8 cellular contexts compared by ENCODE assay signal in the genomic region with DNA sequence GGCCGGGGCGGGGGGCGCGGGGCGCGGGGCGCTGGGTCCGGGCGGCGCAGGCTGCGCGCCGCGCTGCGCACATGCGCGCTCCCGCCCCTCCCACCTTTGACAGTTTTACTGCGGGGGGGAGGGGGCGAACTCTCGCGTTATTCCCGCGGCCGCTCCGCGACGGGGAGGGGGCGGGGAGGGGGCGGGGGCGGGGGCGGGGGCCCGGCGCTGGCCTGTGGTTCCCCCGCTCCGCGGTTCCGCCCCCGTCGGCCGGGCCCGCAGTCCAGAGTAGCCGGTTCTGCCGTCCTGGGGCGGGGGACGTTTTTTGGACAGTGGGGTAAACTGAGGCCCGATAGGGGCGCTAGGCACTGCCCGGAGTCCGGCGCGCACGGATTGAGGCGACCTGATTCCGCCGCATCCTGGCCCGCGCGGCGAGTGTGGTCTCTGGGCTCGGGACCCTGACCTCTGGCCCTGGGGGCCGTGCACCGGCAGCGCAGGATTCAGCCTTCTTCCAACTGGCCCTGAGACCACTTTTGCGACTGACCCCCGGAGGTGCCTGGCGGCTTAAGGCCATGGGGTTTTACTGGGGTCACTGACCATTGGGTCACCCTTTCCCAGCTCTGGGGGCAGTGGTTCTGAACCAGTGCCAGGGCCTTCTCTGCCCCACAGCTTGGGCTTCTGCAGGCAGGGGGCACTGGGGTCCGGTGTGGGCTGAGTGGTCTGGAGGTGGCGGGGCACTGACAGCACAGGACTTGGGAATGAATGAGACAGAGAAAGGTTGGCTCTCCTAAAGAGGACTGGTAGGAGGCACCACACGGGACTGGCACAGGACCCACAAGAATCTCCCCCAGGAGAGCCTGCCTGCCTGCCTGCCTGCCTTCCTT. TPM values are rescaled to one million over a fixed set of nuclear protein-coding genes. Genes with fewer than 3 reads are reported as not detected.
DNase-seq lines count a peak whose midpoint lies in the region; ATAC-seq and TF ChIP-seq lines count a peak whose summit lies in the region.

A gene with protein sequence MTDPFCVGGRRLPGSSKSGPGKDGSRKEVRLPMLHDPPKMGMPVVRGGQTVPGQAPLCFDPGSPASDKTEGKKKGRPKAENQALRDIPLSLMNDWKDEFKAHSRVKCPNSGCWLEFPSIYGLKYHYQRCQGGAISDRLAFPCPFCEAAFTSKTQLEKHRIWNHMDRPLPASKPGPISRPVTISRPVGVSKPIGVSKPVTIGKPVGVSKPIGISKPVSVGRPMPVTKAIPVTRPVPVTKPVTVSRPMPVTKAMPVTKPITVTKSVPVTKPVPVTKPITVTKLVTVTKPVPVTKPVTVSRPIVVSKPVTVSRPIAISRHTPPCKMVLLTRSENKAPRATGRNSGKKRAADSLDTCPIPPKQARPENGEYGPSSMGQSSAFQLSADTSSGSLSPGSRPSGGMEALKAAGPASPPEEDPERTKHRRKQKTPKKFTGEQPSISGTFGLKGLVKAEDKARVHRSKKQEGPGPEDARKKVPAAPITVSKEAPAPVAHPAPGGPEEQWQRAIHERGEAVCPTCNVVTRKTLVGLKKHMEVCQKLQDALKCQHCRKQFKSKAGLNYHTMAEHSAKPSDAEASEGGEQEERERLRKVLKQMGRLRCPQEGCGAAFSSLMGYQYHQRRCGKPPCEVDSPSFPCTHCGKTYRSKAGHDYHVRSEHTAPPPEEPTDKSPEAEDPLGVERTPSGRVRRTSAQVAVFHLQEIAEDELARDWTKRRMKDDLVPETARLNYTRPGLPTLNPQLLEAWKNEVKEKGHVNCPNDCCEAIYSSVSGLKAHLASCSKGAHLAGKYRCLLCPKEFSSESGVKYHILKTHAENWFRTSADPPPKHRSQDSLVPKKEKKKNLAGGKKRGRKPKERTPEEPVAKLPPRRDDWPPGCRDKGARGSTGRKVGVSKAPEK (minus strand): TSS at position 80 of the 863 bp plus-strand sequence. CDS start 1,980 bp downstream, outside the sequence.

- H3K36me3 ChIP-seq in MG63, result peaks cover 29% of the 10 kb centered on the region
- H3K36me3 ChIP-seq in WERI-Rb-1, result peaks cover 5% of the 10 kb centered on the region

- H3K4me3 Mint-ChIP-seq in dendritic cell treated with granulocyte-macrophage colony-stimulating factor and Interleukin-4, amounts not matched to agents 40 ng/mL and 50 ng/mL, for 4 days, result peak within 1 kb of the TSS; percentile 79

- H3K27me3 Mint-ChIP-seq in dendritic cell treated with granulocyte-macrophage colony-stimulating factor and Interleukin-4, amounts not matched to agents 40 ng/mL and 50 ng/mL, for 4 days, result peaks cover 33% of the 10 kb centered on the region

- intact Hi-C loops in dendritic cell treated with granulocyte-macrophage colony-stimulating factor and Interleukin-4, amounts not matched to agents 40 ng/mL and 50 ng/mL, for 4 days (cut with micrococcal nuclease), result loop anchor here (5.0 kb wide), 3 partner anchors 58 to 533 kb away; partner anchors contain the start of gene PTK6

- DNase-seq in GDM1 (lab: John Stamatoyannopoulos, UW), result peak; percentile 48
- peak; percentile 78 for DNase-seq in MG63
- DNase-seq in WERI-Rb-1, result peak; percentile 62
- peak; percentile 75 for DNase-seq in left lobe of liver (ENCODE audit: low spot score)
- peak; percentile 67 for DNase-seq in stimulated activated CD4-positive, alpha-beta T cell treated with anti-CD3 and anti-CD28 coated beads, Interleukin-4, amount 100 ng/mL, for 1 hour
- DNase-seq in NCI-H128 (lab: John Stamatoyannopoulos, UW; ENCODE audit: unreplicated experiment), result no peak

- ATAC-seq in left lobe of liver (peak; percentile 55), GM18870 (IDR thresholded peaks at IDR 0.05; ENCODE audit: unreplicated experiment) (no peak)

- no peaks in the 10 kb centered on the region for H3K9me3 ChIP-seq in MG63
- H3K9me3 ChIP-seq in WERI-Rb-1 (ENCODE audit: severe bottlenecking), result no peaks in the 10 kb centered on the region

- H3K27ac Mint-ChIP-seq in dendritic cell treated with granulocyte-macrophage colony-stimulating factor and Interleukin-4, amounts not matched to agents 40 ng/mL and 50 ng/mL, for 4 days, result peak within 1 kb of the TSS; percentile 71

- peaks cover 23% of the 10 kb centered on the region for H3K4me1 Mint-ChIP-seq in dendritic cell treated with granulocyte-macrophage colony-stimulating factor and Interleukin-4, amounts not matched to agents 40 ng/mL and 50 ng/mL, for 4 days (ENCODE audit: low read depth)

- no peak for TF ChIP-seq CTCF in WERI-Rb-1 (IDR thresholded peaks at IDR 0.05; ENCODE audit: low read depth, low read length)

- peak within 1 kb of the TSS; percentile 60 for H3K27ac ChIP-seq in WERI-Rb-1

- H3K36me3 Mint-ChIP-seq in dendritic cell treated with granulocyte-macrophage colony-stimulating factor and Interleukin-4, amounts not matched to agents 40 ng/mL and 50 ng/mL, for 4 days (ENCODE audit: low read depth), result peaks cover 22% of the 10 kb centered on the region

- peaks cover 8% of the 10 kb centered on the region for H3K9me3 Mint-ChIP-seq in dendritic cell treated with granulocyte-macrophage colony-stimulating factor and Interleukin-4, amounts not matched to agents 40 ng/mL and 50 ng/mL, for 4 days

- H3K27me3 ChIP-seq in MG63 (no peaks in the 10 kb centered on the region), WERI-Rb-1 (ENCODE audit: insufficient read depth, low read depth, severe bottlenecking) (no peaks in the 10 kb centered on the region)

- H3K4me3 ChIP-seq in MG63, result peak within 1 kb of the TSS; percentile 71
- peak within 1 kb of the TSS; percentile 54 for H3K4me3 ChIP-seq in WERI-Rb-1 (ENCODE audit: low read depth, low read length)

RNA-seq across cellular contexts. Expression of the gene that starts here (rescaled TPM):
- total RNA-seq in MG63 (2014; rRNA removed; shearing (Covaris generic); ENCODE audit: low replicate concordance), result 14.4 and 20.8 TPM in 2 replicates
- 21.4 TPM for total RNA-seq in left lobe of liver
